1 cellular context compared by ENCODE assay signal in genomic region chr16:70724146-70725023, GRCh38.
A peak's percentile ranks its signal among the peaks of the same experiment; 100 is the strongest.
TF ChIP-seq lines count a peak whose summit lies in the region.

No MANE protein-coding gene starts in this region.

TF ChIP-seq in HepG2, 621 proteins besides CTCF, POLR2A, EP300 and RAD21 (continued from another document and continues in another):
- TF ChIP-seq ATF4 (CRISPR knock-in tag; IDR thresholded peaks at IDR 0.05) (peak in 1 of 2 experiments; percentile 56; a peak in 2 of 4 replicates), MXD1 (CRISPR knock-in tag; IDR thresholded peaks at IDR 0.05) (no peak), ZNF282 (IDR thresholded peaks at IDR 0.05; ENCODE audit: partially characterized antibody) (no peak), THAP8 (CRISPR knock-in tag; IDR thresholded peaks at IDR 0.05; ENCODE audit: borderline replicate concordance) (no peak; the same call in 1 of the 2 replicates), NFRKB (IDR thresholded peaks at IDR 0.05) (no peak), KLF12 (CRISPR knock-in tag; IDR thresholded peaks at IDR 0.05; ENCODE audit: borderline replicate concordance) (no peak), RELA (CRISPR knock-in tag; IDR thresholded peaks at IDR 0.05) (no peak; the same call in 1 of the 2 replicates), CBX5 (CRISPR knock-in tag; IDR thresholded peaks at IDR 0.05; ENCODE audit: borderline replicate concordance) (peak; percentile 65; the same call in 1 of the 2 replicates), SMC3 (IDR thresholded peaks at IDR 0.05; ENCODE audit: low read length) (peak; percentile 10), PBX2 (CRISPR knock-in tag; IDR thresholded peaks at IDR 0.05) (0 out of 2 replicates have a peak, but pooled peaks have one; percentile 23), ZNF232 (CRISPR knock-in tag; IDR thresholded peaks at IDR 0.05; ENCODE audit: borderline replicate concordance) (peak; percentile 48; the same call in 1 of the 2 replicates), MAFF (IDR thresholded peaks at IDR 0.05; ENCODE audit: low read depth, low read length) (no peak), ZNF609 (CRISPR knock-in tag; IDR thresholded peaks at IDR 0.05; ENCODE audit: borderline replicate concordance) (peak; percentile 56; the same call in 1 of the 2 replicates), TAF1 (CRISPR knock-in tag; IDR thresholded peaks at IDR 0.05) (peak; percentile 69), GFI1 (CRISPR knock-in tag; IDR thresholded peaks at IDR 0.05; ENCODE audit: borderline replicate concordance) (peak; percentile 62; the same call in 1 of the 2 replicates), MTERF4 (CRISPR knock-in tag; IDR thresholded peaks at IDR 0.05) (no peak; the same call in 1 of the 2 replicates), ZNF414 (CRISPR knock-in tag; IDR thresholded peaks at IDR 0.05) (0 out of 2 replicates have a peak, but pooled peaks have one; percentile 37), ZNF879 (CRISPR knock-in tag; IDR thresholded peaks at IDR 0.05) (no peak; the same call in 1 of the 2 replicates), ZFYVE20 (CRISPR knock-in tag; IDR thresholded peaks at IDR 0.05; ENCODE audit: borderline replicate concordance, low read depth) (no peak), HIVEP1 (CRISPR knock-in tag; IDR thresholded peaks at IDR 0.05) (no peak; the same call in 1 of the 2 replicates), ETV5 (CRISPR knock-in tag; IDR thresholded peaks at IDR 0.05; ENCODE audit: borderline replicate concordance) (peak; percentile 92), ZNF44 (CRISPR knock-in tag; IDR thresholded peaks at IDR 0.05) (0 out of 2 replicates have a peak, but pooled peaks have one; percentile 57), ZNF280B (CRISPR knock-in tag; IDR thresholded peaks at IDR 0.05; ENCODE audit: borderline replicate concordance) (no peak; the same call in 1 of the 2 replicates), YEATS2 (CRISPR knock-in tag; IDR thresholded peaks at IDR 0.05; ENCODE audit: borderline replicate concordance) (peak; percentile 58), ATF5 (CRISPR knock-in tag; IDR thresholded peaks at IDR 0.05; ENCODE audit: low read depth) (no peak), ZNF616 (CRISPR knock-in tag; IDR thresholded peaks at IDR 0.05; ENCODE audit: low read depth) (0 out of 2 replicates have a peak, but pooled peaks have one; percentile 5), ZNF136 (CRISPR knock-in tag; IDR thresholded peaks at IDR 0.05; ENCODE audit: low read depth) (no peak; the same call in 1 of the 2 replicates)
- TF ChIP-seq, protein P1, sequence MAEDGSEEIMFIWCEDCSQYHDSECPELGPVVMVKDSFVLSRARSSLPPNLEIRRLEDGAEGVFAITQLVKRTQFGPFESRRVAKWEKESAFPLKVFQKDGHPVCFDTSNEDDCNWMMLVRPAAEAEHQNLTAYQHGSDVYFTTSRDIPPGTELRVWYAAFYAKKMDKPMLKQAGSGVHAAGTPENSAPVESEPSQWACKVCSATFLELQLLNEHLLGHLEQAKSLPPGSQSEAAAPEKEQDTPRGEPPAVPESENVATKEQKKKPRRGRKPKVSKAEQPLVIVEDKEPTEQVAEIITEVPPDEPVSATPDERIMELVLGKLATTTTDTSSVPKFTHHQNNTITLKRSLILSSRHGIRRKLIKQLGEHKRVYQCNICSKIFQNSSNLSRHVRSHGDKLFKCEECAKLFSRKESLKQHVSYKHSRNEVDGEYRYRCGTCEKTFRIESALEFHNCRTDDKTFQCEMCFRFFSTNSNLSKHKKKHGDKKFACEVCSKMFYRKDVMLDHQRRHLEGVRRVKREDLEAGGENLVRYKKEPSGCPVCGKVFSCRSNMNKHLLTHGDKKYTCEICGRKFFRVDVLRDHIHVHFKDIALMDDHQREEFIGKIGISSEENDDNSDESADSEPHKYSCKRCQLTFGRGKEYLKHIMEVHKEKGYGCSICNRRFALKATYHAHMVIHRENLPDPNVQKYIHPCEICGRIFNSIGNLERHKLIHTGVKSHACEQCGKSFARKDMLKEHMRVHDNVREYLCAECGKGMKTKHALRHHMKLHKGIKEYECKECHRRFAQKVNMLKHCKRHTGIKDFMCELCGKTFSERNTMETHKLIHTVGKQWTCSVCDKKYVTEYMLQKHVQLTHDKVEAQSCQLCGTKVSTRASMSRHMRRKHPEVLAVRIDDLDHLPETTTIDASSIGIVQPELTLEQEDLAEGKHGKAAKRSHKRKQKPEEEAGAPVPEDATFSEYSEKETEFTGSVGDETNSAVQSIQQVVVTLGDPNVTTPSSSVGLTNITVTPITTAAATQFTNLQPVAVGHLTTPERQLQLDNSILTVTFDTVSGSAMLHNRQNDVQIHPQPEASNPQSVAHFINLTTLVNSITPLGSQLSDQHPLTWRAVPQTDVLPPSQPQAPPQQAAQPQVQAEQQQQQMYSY (CRISPR knock-in tag; IDR thresholded peaks at IDR 0.05), result peak; percentile 48; the same call in 1 of the 2 replicates
- TF ChIP-seq, protein P2, sequence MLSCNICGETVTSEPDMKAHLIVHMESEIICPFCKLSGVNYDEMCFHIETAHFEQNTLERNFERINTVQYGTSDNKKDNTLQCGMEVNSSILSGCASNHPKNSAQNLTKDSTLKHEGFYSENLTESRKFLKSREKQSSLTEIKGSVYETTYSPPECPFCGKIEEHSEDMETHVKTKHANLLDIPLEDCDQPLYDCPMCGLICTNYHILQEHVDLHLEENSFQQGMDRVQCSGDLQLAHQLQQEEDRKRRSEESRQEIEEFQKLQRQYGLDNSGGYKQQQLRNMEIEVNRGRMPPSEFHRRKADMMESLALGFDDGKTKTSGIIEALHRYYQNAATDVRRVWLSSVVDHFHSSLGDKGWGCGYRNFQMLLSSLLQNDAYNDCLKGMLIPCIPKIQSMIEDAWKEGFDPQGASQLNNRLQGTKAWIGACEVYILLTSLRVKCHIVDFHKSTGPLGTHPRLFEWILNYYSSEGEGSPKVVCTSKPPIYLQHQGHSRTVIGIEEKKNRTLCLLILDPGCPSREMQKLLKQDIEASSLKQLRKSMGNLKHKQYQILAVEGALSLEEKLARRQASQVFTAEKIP (CRISPR knock-in tag; IDR thresholded peaks at IDR 0.05; ENCODE audit: borderline replicate concordance), result no peak
